ENCODE assay signal across 20 cellular contexts in the genomic region with DNA sequence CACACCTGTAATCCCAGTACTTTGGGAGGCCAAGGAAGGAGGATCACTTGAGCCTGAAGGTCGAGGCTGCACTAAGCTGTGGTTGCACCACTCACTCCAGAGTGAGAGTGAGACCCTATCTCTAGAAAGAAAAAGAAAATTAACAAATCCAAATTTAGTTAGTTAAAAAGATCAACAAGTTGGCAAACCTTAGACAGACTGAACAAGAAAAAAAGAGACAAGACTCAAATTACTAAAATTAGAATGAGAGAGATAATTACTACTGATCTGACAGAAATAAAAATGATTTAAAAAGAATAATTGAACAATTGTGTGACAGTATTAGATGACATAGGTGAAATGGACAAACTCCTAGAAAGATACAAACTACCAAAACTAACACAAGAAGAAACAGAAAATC. TPM values are rescaled to one million over a fixed set of nuclear protein-coding genes. Genes with fewer than 3 reads are reported as not detected.
A peak's percentile ranks its signal among the peaks of the same experiment; 100 is the strongest.
DNase-seq lines count a peak whose midpoint lies in the region; ATAC-seq and TF ChIP-seq lines count a peak whose summit lies in the region.
"Had no signal": no experiment of that assay in that cellular context is flagged by ENCODE, and none has a peak within 500 bp of the region (broad histone marks: within the 10 kb centered on the region; RNA-seq: fewer than 3 reads in every experiment).

No MANE protein-coding gene starts in this region.

- H3K79me2 ChIP-seq in osteoblast (ENCODE audit: insufficient read depth, low read length): peaks cover 2% of the 10 kb centered on the region

- no peak overlapping the region for H2AK9ac ChIP-seq in IMR-90 (replicated peaks; ENCODE audit: low read depth, low read length, poor library complexity)

- H4K91ac ChIP-seq in IMR-90 (ENCODE audit: insufficient read depth, low read depth, low read length): no peak overlapping the region

- H3K27me3 ChIP-seq in breast epithelium (no peaks in the 10 kb centered on the region), IMR-90 (ENCODE audit: control insufficient read depth, insufficient read depth, low read length) (no peaks in the 10 kb centered on the region), osteoblast (ENCODE audit: insufficient read depth, low read length) (no peaks in the 10 kb centered on the region)

- peaks cover 11% of the 10 kb centered on the region for H3K4me1 Mint-ChIP-seq in MCF 10A (ENCODE audit: insufficient read depth, unreplicated experiment)
- peaks cover 15 to 17% of the 10 kb centered on the region in 2 donors for H3K4me1 Mint-ChIP-seq in natural killer cell
- H3K4me1 Mint-ChIP-seq: CD8-positive, alpha-beta memory T cell had no signal

- no peak overlapping the region for H3K23ac ChIP-seq in IMR-90 (ENCODE audit: low read depth, low read length)

- no peak overlapping the region for H2BK20ac ChIP-seq in IMR-90 (ENCODE audit: low read depth, low read length)

- no peak overlapping the region for H3K27ac ChIP-seq in breast epithelium
- no peak overlapping the region for H3K27ac ChIP-seq in IMR-90 (ENCODE audit: insufficient read depth, low read length)
- H3K27ac ChIP-seq in osteoblast (ENCODE audit: low read depth, low read length): peak overlapping the region; percentile 59
- H3K27ac ChIP-seq: C4-2B had no signal

- H3K14ac ChIP-seq in IMR-90 (replicated peaks; ENCODE audit: low read depth, low read length): no peak overlapping the region

- H3K36me3 ChIP-seq in breast epithelium (no peaks in the 10 kb centered on the region), IMR-90 (ENCODE audit: control insufficient read depth, insufficient read depth, low read length) (peaks cover 2% of the 10 kb centered on the region; the same call in 1 of the 2 replicates), osteoblast (ENCODE audit: insufficient read depth, low read length) (peaks cover 4% of the 10 kb centered on the region)

- no peak for TF ChIP-seq RAD21 in IMR-90 (IDR thresholded peaks at IDR 0.05; ENCODE audit: low read length)

- DNase-seq in MCF 10A (ENCODE audit: unreplicated experiment): no peak
- DNase-seq in breast epithelium (ENCODE audit: low spot score in 2 of 2): no peak
- no peak for DNase-seq in IMR-90
- DNase-seq in natural killer cell: no peak
- no peak for DNase-seq in osteoblast (ENCODE audit: insufficient read length, low spot score, missing footprints)
- DNase-seq in dermis blood vessel endothelial cell: no peak
- DNase-seq: 8988T; CD4-positive, CD25-positive, alpha-beta regulatory T cell; CD8-positive, alpha-beta memory T cell; DMS 273 treated with DMSO at 0.1 percent for 48 hours; DMS79; EL; GDM1; GOT3 had no signal

- in situ Hi-C loops in IMR-90 (cut with MboI; ENCODE audit: low sequenced_read_pairs): no loop called here

- H3K56ac ChIP-seq in IMR-90 (ENCODE audit: extremely low read depth, insufficient read depth, low read length): no peak overlapping the region

- H3K4ac ChIP-seq in IMR-90 (ENCODE audit: low read depth, low read length): no peak overlapping the region

- H2AFZ ChIP-seq in IMR-90 (replicated peaks; ENCODE audit: low read length, poor library complexity): no peak overlapping the region
- H2AFZ ChIP-seq in osteoblast (ENCODE audit: low read length): no peak overlapping the region

- H3K4me2 ChIP-seq in IMR-90 (ENCODE audit: low read depth, low read length) (no peak overlapping the region), osteoblast (ENCODE audit: insufficient read depth, low read length) (no peak overlapping the region)
- H3K4me2 ChIP-seq: A549 had no signal

- peak overlapping the region; percentile 78 for H3K27ac Mint-ChIP-seq in MCF 10A (ENCODE audit: low read depth, unreplicated experiment)
- H3K27ac Mint-ChIP-seq in natural killer cell: peak overlapping the region in 1 of 2 donors; percentile 11
- H3K27ac Mint-ChIP-seq: CD4-positive, CD25-positive, alpha-beta regulatory T cell had no signal

- H3K9me3 ChIP-seq in breast epithelium (no peaks in the 10 kb centered on the region), IMR-90 (ENCODE audit: control insufficient read depth, insufficient read depth, low read length) (no peaks in the 10 kb centered on the region), osteoblast (ENCODE audit: low read depth, low read length) (no peaks in the 10 kb centered on the region)
- H3K9me3 ChIP-seq: A549, HAP-1 had no signal

- H3K9me3 Mint-ChIP-seq in MCF 10A (ENCODE audit: unreplicated experiment) (no peaks in the 10 kb centered on the region), natural killer cell (no peaks in the 10 kb centered on the region)
- H3K9me3 Mint-ChIP-seq: CD4-positive, CD25-positive, alpha-beta regulatory T cell; CD8-positive, alpha-beta memory T cell had no signal

- no peak for TF ChIP-seq CTCF in MCF 10A (IDR thresholded peaks at IDR 0.05; ENCODE audit: unreplicated experiment)
- TF ChIP-seq CTCF in breast epithelium (IDR thresholded peaks at IDR 0.05): no peak
- TF ChIP-seq CTCF in IMR-90 (conservative IDR thresholded peaks at IDR 0.05; ENCODE audit: low read depth, low read length): no peak
- TF ChIP-seq CTCF in natural killer cell (IDR thresholded peaks at IDR 0.05): no peak
- TF ChIP-seq CTCF in osteoblast (IDR thresholded peaks at IDR 0.05; ENCODE audit: extremely low read depth, low read depth, low read length): no peak

- no peaks in the 10 kb centered on the region for H3K4me1 ChIP-seq in breast epithelium
- H3K4me1 ChIP-seq in IMR-90 (ENCODE audit: control insufficient read depth, insufficient read depth, low read length): peaks cover 2% of the 10 kb centered on the region
- peaks cover 9% of the 10 kb centered on the region for H3K4me1 ChIP-seq in osteoblast (ENCODE audit: insufficient read depth, low read length)
- H3K4me1 ChIP-seq: A549, HAP-1 had no signal

- POLR2A ChIA-PET in MCF 10A (lab: Yijun Ruan, JAX): interaction anchor here (0.7 to 0.8 kb wide), 3 partner anchors 15 to 88 kb away, joined by 3 read pairs; no protein-coding TSS in a partner anchor
- POLR2A ChIA-PET in IMR-90 (lab: Charles Lee; ENCODE audit: unreplicated experiment): no interaction called here

- peaks cover 53% of the 10 kb centered on the region for H3K36me3 Mint-ChIP-seq in MCF 10A (ENCODE audit: insufficient read depth, unreplicated experiment)
- H3K36me3 Mint-ChIP-seq in natural killer cell: peaks cover 6% of the 10 kb centered on the region

- H3K27me3 Mint-ChIP-seq in MCF 10A (ENCODE audit: insufficient read depth, unreplicated experiment): no peaks in the 10 kb centered on the region
- no peaks in the 10 kb centered on the region for H3K27me3 Mint-ChIP-seq in natural killer cell (ENCODE audit: low read depth in 2 of 2)
- H3K27me3 Mint-ChIP-seq: CD4-positive, CD25-positive, alpha-beta regulatory T cell; CD8-positive, alpha-beta memory T cell had no signal

- no peak overlapping the region for H3K4me3 ChIP-seq in breast epithelium
- no peak overlapping the region for H3K4me3 ChIP-seq in IMR-90 (ENCODE audit: insufficient read depth, low read depth, low read length)
- H3K4me3 ChIP-seq in osteoblast (ENCODE audit: insufficient read depth, low read length): no peak overlapping the region
- H3K4me3 ChIP-seq: A549, GM12878, HAP-1 had no signal

- BruUV-seq in MCF 10A (replicated peaks; lab: Mats Ljungman, UMichigan): no TSS peak
- no TSS peak for BruUV-seq in IMR-90 (replicated peaks; lab: Mats Ljungman, UMichigan)

- no peak overlapping the region for H2BK5ac ChIP-seq in IMR-90 (ENCODE audit: low read depth, low read length, poor library complexity, severe bottlenecking)

- peak overlapping the region; percentile 47; the same call in 1 of the 2 replicates for H4K5ac ChIP-seq in IMR-90 (ENCODE audit: low read depth, low read length)

- no peak for ATAC-seq in IMR-90 (ENCODE audit: low read depth)
- no peak for ATAC-seq in natural killer cell
- no peak for ATAC-seq in GM18907 (IDR thresholded peaks at IDR 0.05; ENCODE audit: unreplicated experiment)
- ATAC-seq in HG02798 (IDR thresholded peaks at IDR 0.05; ENCODE audit: poor library complexity, unreplicated experiment): no peak
- ATAC-seq: A549, GM12878 had no signal

- TF ChIP-seq POLR2A in breast epithelium (IDR thresholded peaks at IDR 0.05): no peak
- no peak for TF ChIP-seq POLR2A in IMR-90 (IDR thresholded peaks at IDR 0.05; ENCODE audit: low read depth, low read length)

- no peak overlapping the region for H2BK120ac ChIP-seq in IMR-90 (ENCODE audit: low read depth, low read length)

- no peak overlapping the region for H3K4me3 Mint-ChIP-seq in MCF 10A (ENCODE audit: unreplicated experiment)
- peak overlapping the region; percentile 18 for H3K4me3 Mint-ChIP-seq in natural killer cell
- H3K4me3 Mint-ChIP-seq: CD4-positive, CD25-positive, alpha-beta regulatory T cell; CD8-positive, alpha-beta memory T cell had no signal

- WGBS in IMR-90 (ENCODE audit: extremely low coverage in 2 of 2, insufficient read length in 1 of 2), 2 experiments: no CpG with 5 or more reads among the region's 1 CpG

- no peak overlapping the region for H3K18ac ChIP-seq in IMR-90 (ENCODE audit: low read depth, low read length)

- H3K79me1 ChIP-seq in IMR-90 (ENCODE audit: low read depth in 1 of 2, low read length in 2 of 2): peaks cover 0 to 5% of the 10 kb centered on the region in 2 experiments; a peak in 1 of 4 replicates

- H4K20me1 ChIP-seq in IMR-90 (ENCODE audit: insufficient read depth, low read length): no peaks in the 10 kb centered on the region
- no peaks in the 10 kb centered on the region for H4K20me1 ChIP-seq in osteoblast (ENCODE audit: insufficient read depth, low read length)

- dilution Hi-C loops in IMR-90 (cut with HindIII; ENCODE audit: low sequenced_read_pairs, unreplicated experiment): no loop called here

- CTCF ChIA-PET in MCF 10A (lab: Yijun Ruan, JAX) (no interaction called here), IMR-90 (lab: Yijun Ruan, JAX) (no interaction called here)

- H3K9me1 ChIP-seq in IMR-90 (ENCODE audit: insufficient read depth, low read length): peaks cover 8% of the 10 kb centered on the region

- H2BK15ac ChIP-seq in IMR-90 (ENCODE audit: low read depth, low read length): no peak overlapping the region; the same call in 2 of the 3 replicates

- no peak overlapping the region for H4K8ac ChIP-seq in IMR-90 (ENCODE audit: low read depth in 2 of 2, low read length in 2 of 2)

- intact Hi-C loops in MCF 10A (cut with micrococcal nuclease) (no loop called here), breast epithelium (cut with DNase I; ENCODE audit: low total_unique reads) (no loop called here), IMR-90 (cut with micrococcal nuclease) (no loop called here), natural killer cell (cut with micrococcal nuclease) (no loop called here)

- no peak overlapping the region for H2AK5ac ChIP-seq in IMR-90 (ENCODE audit: low read depth, low read length)

- H3K9ac ChIP-seq in IMR-90 (ENCODE audit: low read depth, low read length): no peak overlapping the region

RNA-seq across cellular contexts. Expression of gene CHEK2, which starts 13.6 kb away (rescaled TPM):
- total RNA-seq in MCF 10A (2022): 17.6 and 18.8 TPM in 2 replicates
- 10 to 100 TPM in 1 of 3 donors, 1 to 10 TPM in 2; 3.8 to 13.2 (median 6.2) TPM for total RNA-seq in breast epithelium
- 9.9 and 11.4 TPM in 2 replicates for total RNA-seq in IMR-90 (2012; rRNA removed)
- 11.6 and 16.1 TPM in 2 replicates for polyA plus RNA-seq in IMR-90 (2012; rRNA removed)
- polyA plus RNA-seq in IMR-90 (2012; cell fraction: cytosol; rRNA removed): 5.3 and 7.8 TPM in 2 replicates
- 12.6 and 34.5 TPM in 2 replicates for polyA plus RNA-seq in IMR-90 (2012; cell fraction: nucleus; rRNA removed; ENCODE audit: low replicate concordance)
- 10 to 100 TPM; 10.4 to 11.8 (median 11.4) TPM for total RNA-seq in natural killer cell
- 10.0 and 13.4 TPM in 2 replicates for total RNA-seq in osteoblast
- 14.8 and 15.7 TPM in 2 replicates for total RNA-seq in dermis blood vessel endothelial cell

RNA-seq across cellular contexts. Expression of gene HSCB, which starts 13.8 kb away (rescaled TPM):
- total RNA-seq in MCF 10A (2022) (19.3 and 24.7 TPM in 2 replicates), breast epithelium (10 to 100 TPM; 25.3 to 49.3 (median 32.4) TPM), IMR-90 (2012; rRNA removed) (5.4 and 9.4 TPM in 2 replicates), natural killer cell (10 to 100 TPM; 11.4 to 13.6 (median 12.3) TPM), osteoblast (13.0 and 16.8 TPM in 2 replicates), dermis blood vessel endothelial cell (12.5 and 19.9 TPM in 2 replicates)
- polyA plus RNA-seq in IMR-90 (2012; rRNA removed): 13.2 and 13.4 TPM in 2 replicates
- 13.5 and 15.5 TPM in 2 replicates for polyA plus RNA-seq in IMR-90 (2012; cell fraction: cytosol; rRNA removed)
- polyA plus RNA-seq in IMR-90 (2012; cell fraction: nucleus; rRNA removed; ENCODE audit: low replicate concordance): 2.7 and 3.8 TPM in 2 replicates

RNA-seq across cellular contexts. Expression of gene CCDC117, which starts 44.5 kb away (rescaled TPM):
- total RNA-seq in MCF 10A (2022): 12.1 and 14.6 TPM in 2 replicates
- 10 to 100 TPM; 19.5 to 33.5 (median 23.9) TPM for total RNA-seq in breast epithelium
- total RNA-seq in IMR-90 (2012; rRNA removed): 7.0 and 15.6 TPM in 2 replicates
- polyA plus RNA-seq in IMR-90 (2012; rRNA removed): 4.2 and 5.9 TPM in 2 replicates
- 1.4 and 1.7 TPM in 2 replicates for polyA plus RNA-seq in IMR-90 (2012; cell fraction: cytosol; rRNA removed)
- polyA plus RNA-seq in IMR-90 (2012; cell fraction: nucleus; rRNA removed; ENCODE audit: low replicate concordance): 0.91 and 3.1 TPM in 2 replicates
- 10 to 100 TPM; 26.3 to 26.9 (median 26.6) TPM for total RNA-seq in natural killer cell
- 25.9 and 28.6 TPM in 2 replicates for total RNA-seq in osteoblast
- 23.8 and 30.1 TPM in 2 replicates for total RNA-seq in dermis blood vessel endothelial cell

RNA-seq across cellular contexts. Expression of gene TTC28, which starts 48.4 kb away (rescaled TPM):
- total RNA-seq in MCF 10A (2022) (not detected in 2 replicates), breast epithelium (10 to 100 TPM; 33.5 to 43.3 (median 40.2) TPM), IMR-90 (2012; rRNA removed) (9.4 and 13.3 TPM in 2 replicates), natural killer cell (10 to 100 TPM in 1 of 3 donors, 1 to 10 TPM in 2; 4.1 to 10.0 (median 8.6) TPM), osteoblast (40.4 and 48.1 TPM in 2 replicates), dermis blood vessel endothelial cell (27.2 and 44.4 TPM in 2 replicates)
- 5.6 TPM in 2 replicates for polyA plus RNA-seq in IMR-90 (2012; rRNA removed)
- polyA plus RNA-seq in IMR-90 (2012; cell fraction: cytosol; rRNA removed): 6.8 and 13.4 TPM in 2 replicates
- 26.4 and 34.0 TPM in 2 replicates for polyA plus RNA-seq in IMR-90 (2012; cell fraction: nucleus; rRNA removed; ENCODE audit: low replicate concordance)
